Comparison of ENCODE assay signal across 25 cellular contexts in genomic region chr5:138157626-138158025, GRCh38. TPM values are rescaled to one million over a fixed set of nuclear protein-coding genes. Genes with fewer than 3 reads are reported as not detected.
A peak's percentile ranks its signal among the peaks of the same experiment; 100 is the strongest.
DNase-seq lines count a peak whose midpoint lies in the region; ATAC-seq, FAIRE-seq and TF ChIP-seq lines count a peak whose summit lies in the region.
"Had no signal": no experiment of that assay in that cellular context is flagged by ENCODE, and none has a peak within 500 bp of the region (broad histone marks: within the 10 kb centered on the region; RNA-seq: fewer than 3 reads in every experiment).

No MANE protein-coding gene starts in this region.

- no peaks in the 10 kb centered on the region for H3K79me2 ChIP-seq in K562 (ENCODE audit: control insufficient read depth, insufficient read depth, low read length)

- TF ChIP-seq RAD21 in K562 (CRISPR knock-in tag; conservative IDR thresholded peaks at IDR 0.05 in 1 of 2, IDR thresholded peaks at IDR 0.05 in 1 of 2) = no peak

- H3K27me3 ChIP-seq in Panc1 (ENCODE audit: control insufficient read depth, insufficient read depth, low read length) = no peaks in the 10 kb centered on the region
- H3K27me3 ChIP-seq in K562 (ENCODE audit: control insufficient read depth in 2 of 2, insufficient read depth in 2 of 2, low read length in 2 of 2) = no peaks in the 10 kb centered on the region; a peak in 1 of 5 replicates
- no peaks in the 10 kb centered on the region for H3K27me3 ChIP-seq in right cardiac atrium (ENCODE audit: control insufficient read depth, insufficient read depth)
- H3K27me3 ChIP-seq: BE2C; BLaER1 treated with 17β-estradiol and CSF1 and Interleukin-3, amounts not matched to agents 10 nM and 100 nM had no signal

- FAIRE-seq in K562 (lab: Jason Lieb, UNC) = no peak
- FAIRE-seq: A549, GM12891, GM18507 had no signal

- intact Hi-C loops in Panc1 (cut with micrococcal nuclease; ENCODE audit: unreplicated experiment) (no loop called here), K562 (cut with micrococcal nuclease) (no loop called here), right cardiac atrium (cut with DNase I) (no loop called here)

- TF ChIP-seq POLR2A in K562 (conservative IDR thresholded peaks at IDR 0.05) = no peak

- POLR2A ChIA-PET in Panc1 (lab: Charles Lee) (interaction anchor here (0.6 kb wide), 1 partner anchor 11 kb away, joined by 3 read pairs; no protein-coding TSS in a partner anchor), K562 (lab: Yijun Ruan, JAX) (interaction anchor here (0.9 to 2.9 kb wide), 4 partner anchors 9 to 19 kb away, joined by 3 to 8 read pairs (median 8); no protein-coding TSS in a partner anchor)

- H3K9ac ChIP-seq in K562 (ENCODE audit: insufficient read depth in 1 of 2, low read depth in 2 of 2, low read length in 2 of 2) = no peak overlapping the region
- H3K9ac ChIP-seq: BLaER1 treated with 17β-estradiol and CSF1 and Interleukin-3, amounts not matched to agents 10 nM and 100 nM had no signal

- TF ChIP-seq CTCF in Panc1 (IDR thresholded peaks at IDR 0.05) (no peak), K562 (IDR thresholded peaks at IDR 0.05 in 2 of 3, conservative IDR thresholded peaks at IDR 0.05 in 1 of 3; ENCODE audit: insufficient read depth in 2 of 3, low read depth in 1 of 3, low read length in 3 of 3) (no peak), type B pancreatic cell (conservative IDR thresholded peaks at IDR 0.05) (no peak)

- TF ChIP-seq EP300 in K562 (IDR thresholded peaks at IDR 0.05; ENCODE audit: low read length) = no peak

- no peaks in the 10 kb centered on the region for H3K27me3 Mint-ChIP-seq in type B pancreatic cell
- H3K27me3 Mint-ChIP-seq: CD4-positive, alpha-beta T cell had no signal

- H3K4me2 ChIP-seq in K562 (ENCODE audit: insufficient read depth, low read length) = no peak overlapping the region
- H3K4me2 ChIP-seq: A549; BLaER1 treated with 17β-estradiol and CSF1 and Interleukin-3, amounts not matched to agents 10 nM and 100 nM; GM23338 had no signal

- H3K36me3 ChIP-seq in Panc1 (ENCODE audit: control insufficient read depth, insufficient read depth, low read length) (peaks cover 29% of the 10 kb centered on the region), K562 (ENCODE audit: control insufficient read depth, insufficient read depth, low read length) (peaks cover 61% of the 10 kb centered on the region)

- H3K4me1 Mint-ChIP-seq in type B pancreatic cell (ENCODE audit: unreplicated experiment) = no peaks in the 10 kb centered on the region
- H3K4me1 Mint-ChIP-seq: CD14-positive monocyte, GM23338, H9 had no signal

- in situ Hi-C loops in Panc1 (cut with HindIII; ENCODE audit: low pct_unique_long_range_greater_than_20kb, low sequenced_read_pairs) (no loop called here), K562 (cut with MboI) (no loop called here)

- no peaks in the 10 kb centered on the region for H3K9me1 ChIP-seq in K562 (ENCODE audit: control insufficient read depth, insufficient read depth, low read length)

- 93% methylated on average over 1 of the region's 1 CpG for WGBS in K562 (ENCODE audit: insufficient coverage, low coverage, missing lambda C conversion rate)
- 73% methylated on average over 1 of the region's 1 CpG for WGBS in right cardiac atrium

- 0 out of 2 replicates have a peak, but pooled peaks have one; percentile 25 for ATAC-seq in Panc1
- no peak for ATAC-seq in K562
- no peak for ATAC-seq in right cardiac atrium
- ATAC-seq: A549, GM23338, HCT116 had no signal

- DNase-seq in Panc1 (ENCODE audit: low read depth, low spot score) (no peak), K562 (ENCODE audit: extremely low read depth in 1 of 4, low spot score in 3 of 4) (no peak), foreskin melanocyte (peak; percentile 64), T-helper 9 cell (no peak), type B pancreatic cell (ENCODE audit: extremely low spot score, unreplicated experiment) (no peak), right cardiac atrium (no peak)
- DNase-seq: 8988T; ACHN; AML-193; BE2C; Calu3; CD4-positive, alpha-beta T cell; COR-L47; DMS53; DMS79 treated with DMSO at 0.1 percent for 48 hours; GF-D8; H9 had no signal

- H3K4me3 Mint-ChIP-seq in type B pancreatic cell = no peak overlapping the region
- H3K4me3 Mint-ChIP-seq: CD14-positive monocyte; CD4-positive, alpha-beta T cell; GM23338; H9 had no signal

- H3K9me3 Mint-ChIP-seq in type B pancreatic cell = no peaks in the 10 kb centered on the region
- H3K9me3 Mint-ChIP-seq: CD14-positive monocyte; CD4-positive, alpha-beta T cell; GM23338; H9 had no signal

- no peak overlapping the region for H3K27ac Mint-ChIP-seq in type B pancreatic cell
- H3K27ac Mint-ChIP-seq: CD4-positive, alpha-beta T cell; GM23338; H9 had no signal

- no TSS peak for BruUV-seq in Panc1 (replicated peaks; lab: Mats Ljungman, UMichigan)
- no TSS peak for BruUV-seq in K562 (replicated peaks; lab: Mats Ljungman, UMichigan)

- H3K36me3 Mint-ChIP-seq in type B pancreatic cell = peaks cover 46% of the 10 kb centered on the region

- H4K20me1 ChIP-seq in K562 (replicated peaks; ENCODE audit: control insufficient read depth, insufficient read depth, low read length) = no peaks in the 10 kb centered on the region; the same call in 1 of the 2 replicates

- no peaks in the 10 kb centered on the region for H3K9me3 ChIP-seq in Panc1 (ENCODE audit: control insufficient read depth, insufficient read depth, low read depth, low read length)
- H3K9me3 ChIP-seq in K562 (replicated peaks; ENCODE audit: control insufficient read depth, insufficient read depth, low read depth, low read length) = no peaks in the 10 kb centered on the region
- no peaks in the 10 kb centered on the region for H3K9me3 ChIP-seq in right cardiac atrium (ENCODE audit: control insufficient read depth, low read length)
- H3K9me3 ChIP-seq: A549; BE2C; BLaER1 treated with 17β-estradiol and CSF1 and Interleukin-3, amounts not matched to agents 10 nM and 100 nM had no signal

- CTCF ChIA-PET in Panc1 (lab: Charles Lee) (no interaction called here), K562 (lab: Yijun Ruan, JAX; ENCODE audit: low intra/inter-chr PET ratio) (no interaction called here)

- no peak overlapping the region for H3K27ac ChIP-seq in Panc1 (ENCODE audit: low read length)
- H3K27ac ChIP-seq in K562 (ENCODE audit: extremely low read depth, low read depth, low read length) = no peak overlapping the region
- no peak overlapping the region for H3K27ac ChIP-seq in right cardiac atrium (ENCODE audit: low read length)
- H3K27ac ChIP-seq: A549; BLaER1 treated with 17β-estradiol and CSF1 and Interleukin-3, amounts not matched to agents 10 nM and 100 nM had no signal

- H2AFZ ChIP-seq in K562 (ENCODE audit: low read depth, low read length) = no peak overlapping the region
- H2AFZ ChIP-seq: GM23338 had no signal

- no peaks in the 10 kb centered on the region for H3K4me1 ChIP-seq in Panc1 (ENCODE audit: control insufficient read depth, insufficient read depth, low read length)
- no peaks in the 10 kb centered on the region for H3K4me1 ChIP-seq in K562 (replicated peaks in 1 of 2; ENCODE audit: control insufficient read depth in 2 of 2, insufficient read depth in 2 of 2, low read length in 2 of 2)
- no peaks in the 10 kb centered on the region for H3K4me1 ChIP-seq in right cardiac atrium (ENCODE audit: control insufficient read depth, insufficient read depth, low read length)
- H3K4me1 ChIP-seq: A549; BE2C; BLaER1 treated with 17β-estradiol and CSF1 and Interleukin-3, amounts not matched to agents 10 nM and 100 nM had no signal

- H3K4me3 ChIP-seq in Panc1 (ENCODE audit: low read depth in 2 of 2, low read length in 2 of 2) (no peak overlapping the region), K562 (no peak overlapping the region), right cardiac atrium (ENCODE audit: low read length) (no peak overlapping the region)
- H3K4me3 ChIP-seq: A549; BLaER1 treated with 17β-estradiol and CSF1 and Interleukin-3, amounts not matched to agents 10 nM and 100 nM; GM23338 had no signal

RNA-seq across cellular contexts. Expression of gene NME5, which starts 18.4 kb away (rescaled TPM):
- total RNA-seq in Panc1 (2021; ENCODE audit: unreplicated experiment) (1.7 TPM), K562 (2014; rRNA removed) (not detected in 2 replicates), K562 (2014; rRNA removed; fragmentation: Illumina TruSeq; extraction: Trizol) (not detected in 2 replicates), K562 (2015; rRNA removed; fragmentation: Illumina TruSeq; extraction: Trizol) (not detected in 2 replicates), K562 (2021) (not detected in 2 replicates), type B pancreatic cell (ENCODE audit: low replicate concordance) (4.3 and 7.8 TPM in 2 replicates), right cardiac atrium (1 to 10 TPM; 5.0 to 6.8 (median 6.1) TPM)
- 1.0 TPM for polyA plus RNA-seq in Panc1 (2012; ENCODE audit: insufficient read length)
- total RNA-seq in K562 (2011; cell fraction: chromatin; rRNA removed; ENCODE audit: low replicate concordance) = not detected in 2 replicates
- total RNA-seq in K562 (2011; cell fraction: nucleolus; rRNA removed) = not detected in 2 replicates
- total RNA-seq in K562 (2011; cell fraction: nucleoplasm; rRNA removed) = not detected in 2 replicates
- polyA plus RNA-seq in K562 (2011; rRNA removed) (not detected in 2 replicates), K562 (2014; fragmentation: Illumina TruSeq; extraction: Trizol) (not detected in 2 replicates), K562 (2014; fragmentation: Nextera tagmentation; extraction: Ambion mirVana) (not detected), K562 (2014; rRNA removed) (not detected in 2 replicates), right cardiac atrium (6.1 TPM)
- not detected in 2 replicates for polyA plus RNA-seq in K562 (2011; cell fraction: cytosol; rRNA removed)
- polyA plus RNA-seq in K562 (2011; cell fraction: nucleus; rRNA removed) = not detected in 2 replicates
- not detected in 2 replicates for polyA plus RNA-seq in K562 (2012)
- not detected in 2 replicates for polyA minus RNA-seq in K562 (2011; rRNA and poly(A)+ RNA removed)
- polyA minus RNA-seq in K562 (2011; cell fraction: cytosol; rRNA and poly(A)+ RNA removed) = not detected in 2 replicates
- not detected in 2 replicates for polyA minus RNA-seq in K562 (2011; cell fraction: nucleus; rRNA and poly(A)+ RNA removed)
- total RNA-seq: CD4-positive, alpha-beta T cell; G401; GM23338 had no signal
- polyA plus RNA-seq: A549, CD14-positive monocyte had no signal

RNA-seq across cellular contexts. Expression of gene BRD8, which starts 20.8 kb away (rescaled TPM):
- total RNA-seq in Panc1 (2021; ENCODE audit: unreplicated experiment) (92.1 TPM), K562 (2014; rRNA removed) (53.9 and 54.6 TPM in 2 replicates), K562 (2014; rRNA removed; fragmentation: Illumina TruSeq; extraction: Trizol) (71.2 and 85.6 TPM in 2 replicates), K562 (2015; rRNA removed; fragmentation: Illumina TruSeq; extraction: Trizol) (55.2 and 57.1 TPM in 2 replicates), K562 (2021) (65.7 and 74.1 TPM in 2 replicates), type B pancreatic cell (ENCODE audit: low replicate concordance) (77.8 and 138 TPM in 2 replicates), right cardiac atrium (10 to 100 TPM; 22.2 to 38.7 (median 31.6) TPM)
- polyA plus RNA-seq in Panc1 (2012; ENCODE audit: insufficient read length) = 45.8 TPM
- 262 and 465 TPM in 2 replicates for total RNA-seq in K562 (2011; cell fraction: chromatin; rRNA removed; ENCODE audit: low replicate concordance)
- 139 and 153 TPM in 2 replicates for total RNA-seq in K562 (2011; cell fraction: nucleolus; rRNA removed)
- total RNA-seq in K562 (2011; cell fraction: nucleoplasm; rRNA removed) = 257 and 290 TPM in 2 replicates
- polyA plus RNA-seq in K562 (2011; rRNA removed) (163 and 175 TPM in 2 replicates), K562 (2014; fragmentation: Illumina TruSeq; extraction: Trizol) (87.9 and 88.4 TPM in 2 replicates), K562 (2014; fragmentation: Nextera tagmentation; extraction: Ambion mirVana) (100 to 1,000 TPM in 1 of 2 experiments, 10 to 100 TPM in 1; 89.5 to 141 TPM), K562 (2014; rRNA removed) (76.8 and 87.0 TPM in 2 replicates), right cardiac atrium (23.5 TPM)
- 43.2 and 73.7 TPM in 2 replicates for polyA plus RNA-seq in K562 (2011; cell fraction: cytosol; rRNA removed)
- 342 and 416 TPM in 2 replicates for polyA plus RNA-seq in K562 (2011; cell fraction: nucleus; rRNA removed)
- 62.7 and 76.2 TPM in 2 replicates for polyA plus RNA-seq in K562 (2012)
- polyA minus RNA-seq in K562 (2011; rRNA and poly(A)+ RNA removed) = 110 and 130 TPM in 2 replicates
- 22.6 and 38.0 TPM in 2 replicates for polyA minus RNA-seq in K562 (2011; cell fraction: cytosol; rRNA and poly(A)+ RNA removed)
- 75.5 and 117 TPM in 2 replicates for polyA minus RNA-seq in K562 (2011; cell fraction: nucleus; rRNA and poly(A)+ RNA removed)

RNA-seq across cellular contexts. Expression of gene KIF20A, which starts 21.3 kb away (rescaled TPM):
- total RNA-seq in Panc1 (2021; ENCODE audit: unreplicated experiment) (55.4 TPM), K562 (2014; rRNA removed) (40.8 and 44.9 TPM in 2 replicates), K562 (2014; rRNA removed; fragmentation: Illumina TruSeq; extraction: Trizol) (61.2 and 63.1 TPM in 2 replicates), K562 (2015; rRNA removed; fragmentation: Illumina TruSeq; extraction: Trizol) (51.9 and 55.5 TPM in 2 replicates), K562 (2021) (49.0 and 52.6 TPM in 2 replicates), type B pancreatic cell (ENCODE audit: low replicate concordance) (20.5 and 61.0 TPM in 2 replicates), right cardiac atrium (1 to 10 TPM in 2 of 4 donors, under 1 TPM in 1, not detected in 1; 0.71 to 1.7 (median 1.4) TPM)
- polyA plus RNA-seq in Panc1 (2012; ENCODE audit: insufficient read length) = 17.8 TPM
- 122 and 137 TPM in 2 replicates for total RNA-seq in K562 (2011; cell fraction: chromatin; rRNA removed; ENCODE audit: low replicate concordance)
- total RNA-seq in K562 (2011; cell fraction: nucleolus; rRNA removed) = 95.4 and 97.0 TPM in 2 replicates
- total RNA-seq in K562 (2011; cell fraction: nucleoplasm; rRNA removed) = 81.0 and 82.0 TPM in 2 replicates
- polyA plus RNA-seq in K562 (2011; rRNA removed) (53.9 and 57.0 TPM in 2 replicates), K562 (2014; fragmentation: Illumina TruSeq; extraction: Trizol) (52.3 and 59.6 TPM in 2 replicates), K562 (2014; fragmentation: Nextera tagmentation; extraction: Ambion mirVana) (10 to 100 TPM; 39.8 to 58.7 TPM), K562 (2014; rRNA removed) (36.8 and 39.6 TPM in 2 replicates), right cardiac atrium (0.18 TPM)
- 31.9 and 42.7 TPM in 2 replicates for polyA plus RNA-seq in K562 (2011; cell fraction: cytosol; rRNA removed)
- 94.3 and 132 TPM in 2 replicates for polyA plus RNA-seq in K562 (2011; cell fraction: nucleus; rRNA removed)
- polyA plus RNA-seq in K562 (2012) = 28.5 and 32.7 TPM in 2 replicates
- polyA minus RNA-seq in K562 (2011; rRNA and poly(A)+ RNA removed) = 126 and 142 TPM in 2 replicates
- 49.5 and 58.0 TPM in 2 replicates for polyA minus RNA-seq in K562 (2011; cell fraction: cytosol; rRNA and poly(A)+ RNA removed)
- polyA minus RNA-seq in K562 (2011; cell fraction: nucleus; rRNA and poly(A)+ RNA removed) = 73.5 and 136 TPM in 2 replicates
- total RNA-seq: CD4-positive, alpha-beta T cell had no signal
- polyA plus RNA-seq: CD14-positive monocyte had no signal

RNA-seq across cellular contexts. Expression of gene CDC23, which starts 55.5 kb away (rescaled TPM):
- total RNA-seq in Panc1 (2021; ENCODE audit: unreplicated experiment) (44.7 TPM), K562 (2014; rRNA removed) (34.5 and 44.1 TPM in 2 replicates), K562 (2014; rRNA removed; fragmentation: Illumina TruSeq; extraction: Trizol) (65.5 and 70.7 TPM in 2 replicates), K562 (2015; rRNA removed; fragmentation: Illumina TruSeq; extraction: Trizol) (54.8 and 58.4 TPM in 2 replicates), K562 (2021) (53.0 and 63.2 TPM in 2 replicates), type B pancreatic cell (ENCODE audit: low replicate concordance) (40.2 and 41.6 TPM in 2 replicates), right cardiac atrium (10 to 100 TPM; 15.4 to 17.9 (median 17.4) TPM)
- polyA plus RNA-seq in Panc1 (2012; ENCODE audit: insufficient read length) = 27.9 TPM
- 54.9 and 94.0 TPM in 2 replicates for total RNA-seq in K562 (2011; cell fraction: chromatin; rRNA removed; ENCODE audit: low replicate concordance)
- total RNA-seq in K562 (2011; cell fraction: nucleolus; rRNA removed) = 43.7 and 49.0 TPM in 2 replicates
- total RNA-seq in K562 (2011; cell fraction: nucleoplasm; rRNA removed) = 44.3 and 54.0 TPM in 2 replicates
- polyA plus RNA-seq in K562 (2011; rRNA removed) (88.2 and 103 TPM in 2 replicates), K562 (2014; fragmentation: Illumina TruSeq; extraction: Trizol) (64.9 and 77.9 TPM in 2 replicates), K562 (2014; fragmentation: Nextera tagmentation; extraction: Ambion mirVana) (100 to 1,000 TPM; 123 to 157 TPM), K562 (2014; rRNA removed) (56.1 and 58.0 TPM in 2 replicates), right cardiac atrium (13.3 TPM)
- 37.5 and 60.2 TPM in 2 replicates for polyA plus RNA-seq in K562 (2011; cell fraction: cytosol; rRNA removed)
- 72.5 and 118 TPM in 2 replicates for polyA plus RNA-seq in K562 (2011; cell fraction: nucleus; rRNA removed)
- 35.6 and 40.4 TPM in 2 replicates for polyA plus RNA-seq in K562 (2012)
- polyA minus RNA-seq in K562 (2011; rRNA and poly(A)+ RNA removed) = 62.2 and 66.4 TPM in 2 replicates
- 18.3 and 26.3 TPM in 2 replicates for polyA minus RNA-seq in K562 (2011; cell fraction: cytosol; rRNA and poly(A)+ RNA removed)
- 49.7 and 57.3 TPM in 2 replicates for polyA minus RNA-seq in K562 (2011; cell fraction: nucleus; rRNA and poly(A)+ RNA removed)
